In genomic region chr22:42794551-42795510, GRCh38 we compare ENCODE assay signal across 1 cellular context.
TF ChIP-seq lines count a peak whose summit lies in the region.

No MANE protein-coding gene starts in this region.

TF ChIP-seq in GM23338, 12 proteins besides CTCF, POLR2A, EP300 and RAD21 (continued from another document):
- TF ChIP-seq ZNF462 (CRISPR knock-in tag; IDR thresholded peaks at IDR 0.05), result no peak
- no peak for TF ChIP-seq JUNB (IDR thresholded peaks at IDR 0.05; ENCODE audit: unreplicated experiment)
- no peak for TF ChIP-seq STAT1 (IDR thresholded peaks at IDR 0.05; ENCODE audit: unreplicated experiment)
- TF ChIP-seq EZH2 (IDR thresholded peaks at IDR 0.05; ENCODE audit: low read depth, unreplicated experiment), result no peak
- no peak for TF ChIP-seq EZH2phosphoT487 (IDR thresholded peaks at IDR 0.05; ENCODE audit: unreplicated experiment)
- TF ChIP-seq NANOG (IDR thresholded peaks at IDR 0.05; ENCODE audit: borderline replicate concordance), result no peak
